In genomic region chr12:46891306-46891705, GRCh38 we compare ENCODE assay signal across 18 cellular contexts.
DNase-seq lines count a peak whose midpoint lies in the region; ATAC-seq and TF ChIP-seq lines count a peak whose summit lies in the region.
"Had no signal": no experiment of that assay in that cellular context is flagged by ENCODE, and none has a peak within 500 bp of the region (broad histone marks: within the 10 kb centered on the region; RNA-seq: fewer than 3 reads in every experiment).

No MANE protein-coding gene starts in this region.

- H3K36me3 ChIP-seq in adipocyte (ENCODE audit: control insufficient read depth, insufficient read depth, low read length, severe bottlenecking) (no peaks in the 10 kb centered on the region), heart left ventricle (no peaks in the 10 kb centered on the region), skeletal muscle tissue (ENCODE audit: control insufficient read depth in 3 of 3, insufficient read depth in 3 of 3, low read length in 3 of 3) (no peaks in the 10 kb centered on the region)
- H3K36me3 ChIP-seq: pancreas had no signal

- peak; percentile 44 for DNase-seq in DMS53 (lab: John Stamatoyannopoulos, UW)
- DNase-seq in DMS53 treated with DMSO at 0.1 percent for 48 hours (lab: John Stamatoyannopoulos, UW; ENCODE audit: unreplicated experiment): no peak
- DNase-seq in adipocyte (ENCODE audit: low read depth): peak; percentile 25
- peak in 2 of 5 donors; percentile 24 to 26 for DNase-seq in heart left ventricle
- DNase-seq in NCI-H226: no peak
- DNase-seq: activated CD4-positive, alpha-beta T cell treated with anti-CD3 and anti-CD28 coated beads, Interleukin-2, amount 50 U/mL, for 1 hour; activated naive CD4-positive, alpha-beta T cell; body of pancreas; naive thymus-derived CD4-positive, alpha-beta T cell; NCI-H1694; pancreas; substantia nigra had no signal

- ATAC-seq in heart left ventricle: peak in 3 of 4 donors; percentile 53 to 91 (median 85)
- ATAC-seq in GM19351 (IDR thresholded peaks at IDR 0.05; ENCODE audit: unreplicated experiment): no peak
- ATAC-seq in GM18861 (IDR thresholded peaks at IDR 0.05; ENCODE audit: unreplicated experiment): no peak
- ATAC-seq: body of pancreas; naive thymus-derived CD4-positive, alpha-beta T cell; pancreas had no signal

- intact Hi-C loops in heart left ventricle (cut with DNase I): no loop called here

- H3K27ac ChIP-seq in heart left ventricle (no peak overlapping the region), skeletal muscle tissue (ENCODE audit: low read depth, low read length) (peak overlapping the region; percentile 48)
- H3K27ac ChIP-seq: 22Rv1, body of pancreas, C4-2B, pancreas had no signal

- TF ChIP-seq CTCF in heart left ventricle (IDR thresholded peaks at IDR 0.05): no peak

- H3K4me3 ChIP-seq in adipocyte (ENCODE audit: low read length) (no peak overlapping the region), heart left ventricle (no peak overlapping the region), skeletal muscle tissue (ENCODE audit: low read length in 3 of 3) (no peak overlapping the region)
- H3K4me3 ChIP-seq: body of pancreas, GM23338, pancreas had no signal

- H3K27me3 ChIP-seq in adipocyte (replicated peaks; ENCODE audit: control insufficient read depth, insufficient read depth, low read length) (no peaks in the 10 kb centered on the region), heart left ventricle (no peaks in the 10 kb centered on the region), skeletal muscle tissue (ENCODE audit: control insufficient read depth in 3 of 3, insufficient read depth in 3 of 3, low read length in 3 of 3) (no peaks in the 10 kb centered on the region)
- H3K27me3 ChIP-seq: body of pancreas, pancreas had no signal

- no peak overlapping the region for H3K9ac ChIP-seq in adipocyte (ENCODE audit: low read length)
- no peak overlapping the region for H3K9ac ChIP-seq in skeletal muscle tissue (ENCODE audit: low read depth in 1 of 3, low read length in 3 of 3)

- peaks cover 15% of the 10 kb centered on the region for H3K4me1 ChIP-seq in adipocyte (ENCODE audit: control insufficient read depth, insufficient read depth, low read length)
- peaks cover 0 to 4% (median 0%) of the 10 kb centered on the region in 12 donors for H3K4me1 ChIP-seq in heart left ventricle
- H3K4me1 ChIP-seq in skeletal muscle tissue (ENCODE audit: control insufficient read depth in 3 of 3, insufficient read depth in 3 of 3, low read length in 3 of 3): peaks cover 8 to 20% (median 11%) of the 10 kb centered on the region in 3 donors
- H3K4me1 ChIP-seq: body of pancreas, pancreas had no signal

- TF ChIP-seq POLR2A in heart left ventricle (IDR thresholded peaks at IDR 0.05): no peak

- H3K9me3 ChIP-seq in adipocyte (ENCODE audit: control insufficient read depth, low read length) (no peaks in the 10 kb centered on the region), heart left ventricle (peaks cover 0 to 4% (median 0%) of the 10 kb centered on the region in 12 donors), skeletal muscle tissue (ENCODE audit: control insufficient read depth in 3 of 3, low read length in 3 of 3) (no peaks in the 10 kb centered on the region)
- H3K9me3 ChIP-seq: body of pancreas, pancreas had no signal

- WGBS in heart left ventricle, 4 donors: 48 to 79% (median 56%) methylated on average over 1 of the region's 1 CpG

Comparison
In these comparisons a context has a peak if more than half of its experiments do, and no peak if none do; other contexts are left out.
1. DNase-seq: peak in DMS53 (single experiment) and adipocyte (single experiment); none in DMS53 treated with DMSO at 0.1 percent for 48 hours (single experiment) and NCI-H226 (single experiment).
2. ATAC-seq: peak in heart left ventricle (3 of 4); none in GM19351 (single experiment) and GM18861 (single experiment).